In the genomic region with DNA sequence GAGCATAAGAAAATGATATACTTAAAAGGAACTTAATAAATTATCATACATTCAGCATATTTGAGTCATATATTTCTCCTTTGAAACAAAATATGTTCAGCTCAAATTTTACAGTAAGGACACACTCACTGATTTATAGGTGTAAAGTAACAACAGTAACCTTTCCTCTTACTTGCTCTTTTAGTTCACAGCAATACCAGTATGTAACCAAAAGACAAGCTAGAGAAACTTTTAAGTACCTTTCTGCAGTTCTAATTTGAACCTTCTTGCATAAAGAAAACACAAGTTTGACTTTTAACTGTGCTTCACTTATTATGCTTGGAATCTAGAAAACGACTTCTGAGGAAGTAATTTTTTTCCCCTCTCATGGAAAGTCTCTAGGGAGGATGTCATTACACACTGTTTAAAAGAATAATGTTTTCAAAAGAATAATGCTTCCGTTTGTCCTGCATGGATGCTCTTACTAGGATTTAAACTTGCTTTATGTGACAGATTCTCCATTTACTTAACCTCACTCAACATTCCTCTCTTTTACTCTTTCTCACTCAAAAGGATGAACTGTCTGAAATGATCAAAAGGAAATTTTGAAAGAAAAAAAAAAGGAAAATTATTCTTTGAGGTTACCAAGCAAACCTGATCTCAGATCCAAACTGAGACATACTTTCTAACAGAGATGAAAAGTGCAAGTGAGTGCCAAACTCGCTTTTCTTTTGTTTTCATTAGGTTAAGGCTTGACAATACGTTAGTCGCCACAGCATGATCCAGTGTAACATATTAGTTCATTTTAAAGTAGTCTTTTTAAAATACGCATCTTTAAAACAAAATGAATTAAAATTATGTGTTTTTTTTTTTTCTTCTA, we compare ENCODE assay signal across 27 cellular contexts. TPM values are rescaled to one million over a fixed set of nuclear protein-coding genes. Genes with fewer than 3 reads are reported as not detected.
DNase-seq lines count a peak whose midpoint lies in the region; ATAC-seq and TF ChIP-seq lines count a peak whose summit lies in the region.
"Had no signal": no experiment of that assay in that cellular context is flagged by ENCODE, and none has a peak within 500 bp of the region (broad histone marks: within the 10 kb centered on the region; RNA-seq: fewer than 3 reads in every experiment).

No MANE protein-coding gene starts in this region.

- H3K27ac ChIP-seq in HEK293 (ENCODE audit: extremely low read depth, low read depth, low read length): no peak overlapping the region
- peak overlapping the region; percentile 18 for H3K27ac ChIP-seq in mesodermal cell (ENCODE audit: low read depth, low read length, severe bottlenecking)
- H3K27ac ChIP-seq in spleen: peak overlapping the region in 1 of 8 donors; percentile 1
- H3K27ac ChIP-seq: esophagus muscularis mucosa, Peyer's patch, SJSA1 had no signal

- 78% methylated on average over 1 of the region's 6 CpGs; no CpG with 5 or more reads in 1 of the 2 experiments for WGBS in mesodermal cell (ENCODE audit: insufficient coverage in 2 of 2), 2 experiments
- 54 to 62% (median 56%) methylated on average over 6 of the region's 6 CpGs for WGBS in spleen, 5 donors

- no peak for ATAC-seq in stimulated activated naive CD8-positive, alpha-beta T cell treated with anti-CD3 and anti-CD28 coated beads, Interleukin-15, Interleukin-2, amounts not matched to agents 100 U/mL and 50 U/mL, for 24 hours
- ATAC-seq in HG02870 (IDR thresholded peaks at IDR 0.05; ENCODE audit: unreplicated experiment): no peak
- ATAC-seq: GM12878; HCT116; left cardiac atrium; natural killer cell treated with Interleukin-12 subunit alpha and Interleukin-12 subunit beta and Interleukin-15 and Interleukin-18, amount 100 ng/mL, for 72 hours; stimulated activated naive CD8-positive, alpha-beta T cell treated with anti-CD3 and anti-CD28 coated beads, Interleukin-15, amount 100 ng/mL, for 72 hours had no signal

- TF ChIP-seq CTCF in HEK293 (tag by site-specific recombination; IDR thresholded peaks at IDR 0.05): no peak
- TF ChIP-seq CTCF in astrocyte of the spinal cord (IDR thresholded peaks at IDR 0.05; ENCODE audit: low read depth, low read length): no peak
- TF ChIP-seq CTCF in spleen (IDR thresholded peaks at IDR 0.05 in 8 of 11, conservative IDR thresholded peaks at IDR 0.05 in 3 of 11): no peak

- DNase-seq in astrocyte of the spinal cord (ENCODE audit: low read depth, low spot score) (peak; percentile 64), posterior cingulate gyrus (no peak), spleen (no peak)
- DNase-seq in stimulated activated naive CD8-positive, alpha-beta T cell treated with anti-CD3 and anti-CD28 coated beads, Interleukin-15, Interleukin-2, amounts not matched to agents 100 U/mL and 50 U/mL, for 24 hours: no peak
- DNase-seq: activated CD4-positive, alpha-beta T cell treated with anti-CD3 and anti-CD28 coated beads, Interleukin-2, amount 10 ng/mL, durations not matched to agents 24 days and 14 days; aorta; CD8-positive, alpha-beta memory T cell; DMS79 treated with DMSO at 0.1 percent for 48 hours; effector CD8-positive, alpha-beta T cell; head of caudate nucleus; Kasumi-1; left cardiac atrium; NCI-H524; Peyer's patch; stimulated activated CD4-positive, alpha-beta T cell treated with anti-CD3 and anti-CD28 coated beads, Interleukin-4, amount 100 ng/mL, for 4 hours; stimulated activated naive CD8-positive, alpha-beta T cell treated with anti-CD3 and anti-CD28 coated beads, Interleukin-15, amount 100 ng/mL, for 72 hours; T-helper 2 cell had no signal

- CTCF ChIA-PET in HEK293 (lab: Yijun Ruan, JAX): interaction anchor here (1.1 kb wide), 1 partner anchor 7 kb away, joined by 3 read pairs; no protein-coding TSS in a partner anchor

- H3K4me1 ChIP-seq in HEK293 (ENCODE audit: control insufficient read depth, insufficient read depth, low read length) (0 out of 2 replicates have a peak, but pooled peaks cover 3% of the 10 kb centered on the region), mesodermal cell (ENCODE audit: control insufficient read depth, insufficient read depth, low read length, poor library complexity, severe bottlenecking) (peaks cover 9% of the 10 kb centered on the region), skeletal muscle satellite cell (ENCODE audit: control insufficient read depth, insufficient read depth, low read length) (peaks cover 36% of the 10 kb centered on the region), spleen (peaks cover 10 to 33% (median 14%) of the 10 kb centered on the region in 6 donors)
- H3K4me1 ChIP-seq: esophagus muscularis mucosa, Peyer's patch had no signal

- no peaks in the 10 kb centered on the region for H3K9me3 ChIP-seq in HEK293 (ENCODE audit: control insufficient read depth, insufficient read depth, low read depth, low read length)
- H3K9me3 ChIP-seq in mesodermal cell (ENCODE audit: control insufficient read depth, low read length): no peaks in the 10 kb centered on the region
- no peaks in the 10 kb centered on the region for H3K9me3 ChIP-seq in skeletal muscle satellite cell (replicated peaks; ENCODE audit: low read length)
- no peaks in the 10 kb centered on the region for H3K9me3 ChIP-seq in spleen
- H3K9me3 ChIP-seq: esophagus muscularis mucosa, Peyer's patch, SJSA1, tibial nerve had no signal

- in situ Hi-C loops in astrocyte of the spinal cord (cut with HindIII; ENCODE audit: low sequenced_read_pairs): no loop called here

- H3K27me3 ChIP-seq in skeletal muscle satellite cell (ENCODE audit: control insufficient read depth, insufficient read depth, low read length) (no peaks in the 10 kb centered on the region), spleen (replicated peaks in 1 of 7) (no peaks in the 10 kb centered on the region)
- H3K27me3 ChIP-seq: esophagus muscularis mucosa, Peyer's patch, SJSA1, tibial nerve had no signal

- H3K4me2 ChIP-seq in skeletal muscle satellite cell (ENCODE audit: low read length): peak overlapping the region; percentile 64

- intact Hi-C loops in posterior cingulate gyrus (cut with DNase I): no loop called here
- intact Hi-C loops in spleen (cut with DNase I; ENCODE audit: low total_unique reads): no loop called here

- no peak overlapping the region for H3K4me3 ChIP-seq in HEK293 (ENCODE audit: low read depth, low read length)
- H3K4me3 ChIP-seq in astrocyte of the spinal cord (ENCODE audit: low read depth, low read length): no peak overlapping the region
- no peak overlapping the region for H3K4me3 ChIP-seq in mesodermal cell (ENCODE audit: extremely low read depth, insufficient read depth, low read length, poor library complexity, severe bottlenecking)
- no peak overlapping the region for H3K4me3 ChIP-seq in skeletal muscle satellite cell (ENCODE audit: low read length)
- H3K4me3 ChIP-seq in spleen: no peak overlapping the region
- H3K4me3 ChIP-seq: esophagus muscularis mucosa, GM12878, Peyer's patch, SJSA1, tibial nerve had no signal

- POLR2A ChIA-PET in HEK293 (lab: Yijun Ruan, JAX): no interaction called here

- no peak for TF ChIP-seq POLR2A in spleen (IDR thresholded peaks at IDR 0.05)

- H3K36me3 ChIP-seq in HEK293 (ENCODE audit: control insufficient read depth in 2 of 2, insufficient read depth in 1 of 2, low read length in 2 of 2) (peaks cover 3 to 24% of the 10 kb centered on the region in 2 experiments; a peak in 2 of 3 replicates), mesodermal cell (ENCODE audit: control insufficient read depth, insufficient read depth, low read length) (peaks cover 10% of the 10 kb centered on the region), skeletal muscle satellite cell (ENCODE audit: insufficient read depth, low read length) (peaks cover 14% of the 10 kb centered on the region), spleen (peaks cover 0 to 29% (median 4%) of the 10 kb centered on the region in 6 donors)
- H3K36me3 ChIP-seq: Peyer's patch, SJSA1 had no signal

- H3K9ac ChIP-seq in skeletal muscle satellite cell (ENCODE audit: low read depth, low read length): peak overlapping the region; percentile 52

TF ChIP-seq in HEK293, 187 proteins besides CTCF, POLR2A, EP300 and RAD21 (continues in another document):
- TF ChIP-seq, protein P1, sequence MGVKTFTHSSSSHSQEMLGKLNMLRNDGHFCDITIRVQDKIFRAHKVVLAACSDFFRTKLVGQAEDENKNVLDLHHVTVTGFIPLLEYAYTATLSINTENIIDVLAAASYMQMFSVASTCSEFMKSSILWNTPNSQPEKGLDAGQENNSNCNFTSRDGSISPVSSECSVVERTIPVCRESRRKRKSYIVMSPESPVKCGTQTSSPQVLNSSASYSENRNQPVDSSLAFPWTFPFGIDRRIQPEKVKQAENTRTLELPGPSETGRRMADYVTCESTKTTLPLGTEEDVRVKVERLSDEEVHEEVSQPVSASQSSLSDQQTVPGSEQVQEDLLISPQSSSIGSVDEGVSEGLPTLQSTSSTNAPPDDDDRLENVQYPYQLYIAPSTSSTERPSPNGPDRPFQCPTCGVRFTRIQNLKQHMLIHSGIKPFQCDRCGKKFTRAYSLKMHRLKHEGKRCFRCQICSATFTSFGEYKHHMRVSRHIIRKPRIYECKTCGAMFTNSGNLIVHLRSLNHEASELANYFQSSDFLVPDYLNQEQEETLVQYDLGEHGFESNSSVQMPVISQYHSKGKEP (tag by site-specific recombination; IDR thresholded peaks at IDR 0.05): peak; percentile 85
- TF ChIP-seq KLF16 (tag by site-specific recombination; IDR thresholded peaks at IDR 0.05) (no peak), OSR2 (tag by site-specific recombination; IDR thresholded peaks at IDR 0.05) (peak; percentile 80), ZNF624 (tag by site-specific recombination; IDR thresholded peaks at IDR 0.05) (no peak)
- TF ChIP-seq, protein P2, sequence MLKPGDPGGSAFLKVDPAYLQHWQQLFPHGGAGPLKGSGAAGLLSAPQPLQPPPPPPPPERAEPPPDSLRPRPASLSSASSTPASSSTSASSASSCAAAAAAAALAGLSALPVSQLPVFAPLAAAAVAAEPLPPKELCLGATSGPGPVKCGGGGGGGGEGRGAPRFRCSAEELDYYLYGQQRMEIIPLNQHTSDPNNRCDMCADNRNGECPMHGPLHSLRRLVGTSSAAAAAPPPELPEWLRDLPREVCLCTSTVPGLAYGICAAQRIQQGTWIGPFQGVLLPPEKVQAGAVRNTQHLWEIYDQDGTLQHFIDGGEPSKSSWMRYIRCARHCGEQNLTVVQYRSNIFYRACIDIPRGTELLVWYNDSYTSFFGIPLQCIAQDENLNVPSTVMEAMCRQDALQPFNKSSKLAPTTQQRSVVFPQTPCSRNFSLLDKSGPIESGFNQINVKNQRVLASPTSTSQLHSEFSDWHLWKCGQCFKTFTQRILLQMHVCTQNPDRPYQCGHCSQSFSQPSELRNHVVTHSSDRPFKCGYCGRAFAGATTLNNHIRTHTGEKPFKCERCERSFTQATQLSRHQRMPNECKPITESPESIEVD (tag by site-specific recombination; IDR thresholded peaks at IDR 0.05): peak; percentile 90

RNA-seq across cellular contexts. Expression of a gene that starts 22.4 kb away (rescaled TPM):
- not detected for polyA plus RNA-seq in mesodermal cell (2013, experiment 1 of 2)
- not detected for polyA plus RNA-seq in mesodermal cell (2013, experiment 2 of 2)
- 0.25 and 4.2 TPM in 2 replicates for total RNA-seq in skeletal muscle satellite cell (2012; rRNA removed)
- total RNA-seq in spleen: 100 to 1,000 TPM in 6 of 7 donors, 10 to 100 TPM in 1; 84.2 to 212 (median 168) TPM
- 100 to 1,000 TPM; 157 to 209 (median 171) TPM for polyA plus RNA-seq in spleen
- total RNA-seq: SJSA1 had no signal
